8 cellular contexts compared by ENCODE assay signal in genomic region chr9:98118640-98119601, GRCh38.
DNase-seq lines count a peak whose midpoint lies in the region; ATAC-seq lines count a peak whose summit lies in the region.

TRIM14 (minus strand) TSS chr9:98119222; CDS start chr9:98119188, 34 bp downstream.

- H3K4me1 Mint-ChIP-seq in stimulated activated naive CD8-positive, alpha-beta T cell treated with anti-CD3 and anti-CD28 coated beads, Interleukin-15, Interleukin-2, amounts not matched to agents 100 ng/mL and 50 ng/mL, for 24 hours (ENCODE audit: low read depth), result peaks cover 33% of the 10 kb centered on the region

- DNase-seq in NCI-H69 (lab: John Stamatoyannopoulos, UW) (peak; percentile 80), epithelial cell of prostate (ENCODE audit: low read depth, low spot score) (no peak)
- peak; percentile 23 to 31 for DNase-seq in activated CD8-positive, alpha-beta memory T cell treated with anti-CD3 and anti-CD28 coated beads for 4 hours (ENCODE audit: low read depth in 2 of 2)

- H3K27me3 ChIP-seq in ACC112 (ENCODE audit: insufficient read depth, low read length), result no peaks in the 10 kb centered on the region
- H3K27me3 ChIP-seq in mucosa of stomach (ENCODE audit: control insufficient read depth, insufficient read depth, low read length), result no peaks in the 10 kb centered on the region

- H3K9me3 Mint-ChIP-seq in stimulated activated naive CD8-positive, alpha-beta T cell treated with anti-CD3 and anti-CD28 coated beads, Interleukin-15, Interleukin-2, amounts not matched to agents 100 ng/mL and 50 ng/mL, for 24 hours, result no peaks in the 10 kb centered on the region

- H3K9me3 ChIP-seq in mucosa of stomach (ENCODE audit: control insufficient read depth, low read length), result no peaks in the 10 kb centered on the region

- peak within 1 kb of the TSS; percentile 93 for H3K4me3 ChIP-seq in ACC112 (ENCODE audit: low read depth, low read length)
- H3K4me3 ChIP-seq in mucosa of stomach (ENCODE audit: low read length), result peak within 1 kb of the TSS; percentile 79

- H3K27me3 Mint-ChIP-seq in stimulated activated naive CD8-positive, alpha-beta T cell treated with anti-CD3 and anti-CD28 coated beads, Interleukin-15, Interleukin-2, amounts not matched to agents 100 ng/mL and 50 ng/mL, for 24 hours, result no peaks in the 10 kb centered on the region

- peaks cover 18% of the 10 kb centered on the region for H3K36me3 Mint-ChIP-seq in stimulated activated naive CD8-positive, alpha-beta T cell treated with anti-CD3 and anti-CD28 coated beads, Interleukin-15, Interleukin-2, amounts not matched to agents 100 ng/mL and 50 ng/mL, for 24 hours (ENCODE audit: low read depth)

- H3K4me1 ChIP-seq in ACC112 (ENCODE audit: control insufficient read depth, insufficient read depth, low read length, unreplicated experiment) (peaks cover 9% of the 10 kb centered on the region), mucosa of stomach (ENCODE audit: control insufficient read depth, insufficient read depth, low read length) (peaks cover 34% of the 10 kb centered on the region)

- peak within 1 kb of the TSS; percentile 86 for H3K9ac ChIP-seq in mucosa of stomach (ENCODE audit: low read length)

- peaks cover 32% of the 10 kb centered on the region for H3K79me2 ChIP-seq in ACC112 (ENCODE audit: control insufficient read depth, insufficient read depth, low read length, unreplicated experiment)

- peak within 1 kb of the TSS; percentile 89 for H3K4me3 Mint-ChIP-seq in stimulated activated naive CD8-positive, alpha-beta T cell treated with anti-CD3 and anti-CD28 coated beads, Interleukin-15, Interleukin-2, amounts not matched to agents 100 ng/mL and 50 ng/mL, for 24 hours

- H3K36me3 ChIP-seq in ACC112 (ENCODE audit: insufficient read depth, low read length) (no peaks in the 10 kb centered on the region), mucosa of stomach (ENCODE audit: control insufficient read depth, insufficient read depth, low read length) (no peaks in the 10 kb centered on the region)

- H3K27ac ChIP-seq in ACC112 (ENCODE audit: low read depth, low read length) (peak within 1 kb of the TSS; percentile 18; the same call in 1 of the 2 replicates), epithelial cell of prostate (peak within 1 kb of the TSS; percentile 76)

- H2AFZ ChIP-seq in ACC112 (ENCODE audit: low read length, unreplicated experiment), result peak within 1 kb of the TSS; percentile 59

- ATAC-seq in GM18858 (IDR thresholded peaks at IDR 0.05; ENCODE audit: unreplicated experiment) (peak; percentile 48), HG03066 (IDR thresholded peaks at IDR 0.05; ENCODE audit: low read depth, unreplicated experiment) (peak; percentile 47)

- peak within 1 kb of the TSS; percentile 93 for H3K27ac Mint-ChIP-seq in stimulated activated naive CD8-positive, alpha-beta T cell treated with anti-CD3 and anti-CD28 coated beads, Interleukin-15, Interleukin-2, amounts not matched to agents 100 ng/mL and 50 ng/mL, for 24 hours
